In the genomic region with DNA sequence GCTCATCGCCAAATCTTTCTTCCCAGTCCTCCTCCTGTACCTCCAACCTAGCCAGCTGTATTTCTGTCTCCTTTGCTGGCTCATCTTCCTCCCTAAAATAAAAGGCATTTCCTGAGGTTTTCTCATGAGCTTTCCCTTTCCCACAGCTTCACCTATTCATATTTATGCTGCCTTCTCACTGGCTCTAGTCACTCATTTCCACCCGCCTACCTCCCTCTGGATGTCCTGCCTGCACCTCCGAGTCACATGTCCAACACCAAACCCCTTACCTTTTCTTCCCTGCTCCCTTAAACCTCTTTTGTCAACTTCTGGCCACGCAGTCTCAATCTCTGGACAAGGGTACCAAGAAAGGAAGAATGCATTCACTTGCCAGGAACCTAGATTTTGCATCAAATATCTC, we compare ENCODE assay signal across 2 cellular contexts.
TF ChIP-seq lines count a peak whose summit lies in the region.

No MANE protein-coding gene starts in this region.

TF ChIP-seq in SK-N-SH, 30 proteins besides CTCF, POLR2A, EP300 and RAD21:
- TF ChIP-seq NRF1 (IDR thresholded peaks at IDR 0.05; ENCODE audit: low read depth, low read length), result no peak
- no peak for TF ChIP-seq RXRA (IDR thresholded peaks at IDR 0.05; ENCODE audit: borderline replicate concordance, low read depth)
- TF ChIP-seq RCOR1 (IDR thresholded peaks at IDR 0.05; ENCODE audit: low read length), result no peak
- TF ChIP-seq YY1 (IDR thresholded peaks at IDR 0.05; ENCODE audit: low read depth), result no peak
- no peak for TF ChIP-seq TEAD4 (IDR thresholded peaks at IDR 0.05; ENCODE audit: borderline replicate concordance, insufficient read depth)
- TF ChIP-seq SIN3A (IDR thresholded peaks at IDR 0.05; ENCODE audit: borderline replicate concordance, low read depth, low read length), result no peak
- no peak for TF ChIP-seq GABPA (IDR thresholded peaks at IDR 0.05; ENCODE audit: low read depth)
- TF ChIP-seq TCF12 (IDR thresholded peaks at IDR 0.05), result no peak

TF ChIP-seq in SK-N-SH treated with all-trans-retinoic acid at 6 μM for 48 hours, 23 proteins besides CTCF, POLR2A, EP300 and RAD21:
- TF ChIP-seq ZC3H10 (CRISPR knock-in tag; IDR thresholded peaks at IDR 0.05), result no peak
- TF ChIP-seq, protein P1, sequence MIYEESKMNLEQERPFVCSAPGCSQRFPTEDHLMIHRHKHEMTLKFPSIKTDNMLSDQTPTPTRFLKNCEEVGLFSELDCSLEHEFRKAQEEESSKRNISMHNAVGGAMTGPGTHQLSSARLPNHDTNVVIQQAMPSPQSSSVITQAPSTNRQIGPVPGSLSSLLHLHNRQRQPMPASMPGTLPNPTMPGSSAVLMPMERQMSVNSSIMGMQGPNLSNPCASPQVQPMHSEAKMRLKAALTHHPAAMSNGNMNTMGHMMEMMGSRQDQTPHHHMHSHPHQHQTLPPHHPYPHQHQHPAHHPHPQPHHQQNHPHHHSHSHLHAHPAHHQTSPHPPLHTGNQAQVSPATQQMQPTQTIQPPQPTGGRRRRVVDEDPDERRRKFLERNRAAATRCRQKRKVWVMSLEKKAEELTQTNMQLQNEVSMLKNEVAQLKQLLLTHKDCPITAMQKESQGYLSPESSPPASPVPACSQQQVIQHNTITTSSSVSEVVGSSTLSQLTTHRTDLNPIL (CRISPR knock-in tag; IDR thresholded peaks at IDR 0.05; ENCODE audit: low read depth), result no peak
- no peak for TF ChIP-seq PPARA (CRISPR knock-in tag; IDR thresholded peaks at IDR 0.05; ENCODE audit: borderline replicate concordance)
- TF ChIP-seq ZFP30 (CRISPR knock-in tag; IDR thresholded peaks at IDR 0.05), result no peak
- no peak for TF ChIP-seq GLIS3 (CRISPR knock-in tag; IDR thresholded peaks at IDR 0.05)
- TF ChIP-seq, protein P2, sequence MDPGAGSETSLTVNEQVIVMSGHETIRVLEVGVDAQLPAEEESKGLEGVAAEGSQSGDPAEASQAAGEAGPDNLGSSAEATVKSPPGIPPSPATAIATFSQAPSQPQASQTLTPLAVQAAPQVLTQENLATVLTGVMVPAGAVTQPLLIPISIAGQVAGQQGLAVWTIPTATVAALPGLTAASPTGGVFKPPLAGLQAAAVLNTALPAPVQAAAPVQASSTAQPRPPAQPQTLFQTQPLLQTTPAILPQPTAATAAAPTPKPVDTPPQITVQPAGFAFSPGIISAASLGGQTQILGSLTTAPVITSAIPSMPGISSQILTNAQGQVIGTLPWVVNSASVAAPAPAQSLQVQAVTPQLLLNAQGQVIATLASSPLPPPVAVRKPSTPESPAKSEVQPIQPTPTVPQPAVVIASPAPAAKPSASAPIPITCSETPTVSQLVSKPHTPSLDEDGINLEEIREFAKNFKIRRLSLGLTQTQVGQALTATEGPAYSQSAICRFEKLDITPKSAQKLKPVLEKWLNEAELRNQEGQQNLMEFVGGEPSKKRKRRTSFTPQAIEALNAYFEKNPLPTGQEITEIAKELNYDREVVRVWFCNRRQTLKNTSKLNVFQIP (CRISPR knock-in tag; IDR thresholded peaks at IDR 0.05; ENCODE audit: borderline replicate concordance, low read depth), result no peak
- TF ChIP-seq ZNF565 (CRISPR knock-in tag; conservative IDR thresholded peaks at IDR 0.05; ENCODE audit: low read depth), result no peak
- no peak for TF ChIP-seq ESRRG (CRISPR knock-in tag; IDR thresholded peaks at IDR 0.05)
- TF ChIP-seq ARNTL (CRISPR knock-in tag; IDR thresholded peaks at IDR 0.05; ENCODE audit: borderline replicate concordance, low read depth), result no peak
- TF ChIP-seq, protein P3, sequence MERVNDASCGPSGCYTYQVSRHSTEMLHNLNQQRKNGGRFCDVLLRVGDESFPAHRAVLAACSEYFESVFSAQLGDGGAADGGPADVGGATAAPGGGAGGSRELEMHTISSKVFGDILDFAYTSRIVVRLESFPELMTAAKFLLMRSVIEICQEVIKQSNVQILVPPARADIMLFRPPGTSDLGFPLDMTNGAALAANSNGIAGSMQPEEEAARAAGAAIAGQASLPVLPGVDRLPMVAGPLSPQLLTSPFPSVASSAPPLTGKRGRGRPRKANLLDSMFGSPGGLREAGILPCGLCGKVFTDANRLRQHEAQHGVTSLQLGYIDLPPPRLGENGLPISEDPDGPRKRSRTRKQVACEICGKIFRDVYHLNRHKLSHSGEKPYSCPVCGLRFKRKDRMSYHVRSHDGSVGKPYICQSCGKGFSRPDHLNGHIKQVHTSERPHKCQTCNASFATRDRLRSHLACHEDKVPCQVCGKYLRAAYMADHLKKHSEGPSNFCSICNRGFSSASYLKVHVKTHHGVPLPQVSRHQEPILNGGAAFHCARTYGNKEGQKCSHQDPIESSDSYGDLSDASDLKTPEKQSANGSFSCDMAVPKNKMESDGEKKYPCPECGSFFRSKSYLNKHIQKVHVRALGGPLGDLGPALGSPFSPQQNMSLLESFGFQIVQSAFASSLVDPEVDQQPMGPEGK (CRISPR knock-in tag; IDR thresholded peaks at IDR 0.05; ENCODE audit: borderline replicate concordance), result no peak
- TF ChIP-seq SNAI2 (CRISPR knock-in tag; IDR thresholded peaks at IDR 0.05), result no peak
- no peak for TF ChIP-seq ISL1 (CRISPR knock-in tag; IDR thresholded peaks at IDR 0.05)
- TF ChIP-seq ZFP3 (CRISPR knock-in tag; IDR thresholded peaks at IDR 0.05), result no peak
- no peak for TF ChIP-seq BACH2 (CRISPR knock-in tag; IDR thresholded peaks at IDR 0.05; ENCODE audit: borderline replicate concordance)
- TF ChIP-seq, protein P4, sequence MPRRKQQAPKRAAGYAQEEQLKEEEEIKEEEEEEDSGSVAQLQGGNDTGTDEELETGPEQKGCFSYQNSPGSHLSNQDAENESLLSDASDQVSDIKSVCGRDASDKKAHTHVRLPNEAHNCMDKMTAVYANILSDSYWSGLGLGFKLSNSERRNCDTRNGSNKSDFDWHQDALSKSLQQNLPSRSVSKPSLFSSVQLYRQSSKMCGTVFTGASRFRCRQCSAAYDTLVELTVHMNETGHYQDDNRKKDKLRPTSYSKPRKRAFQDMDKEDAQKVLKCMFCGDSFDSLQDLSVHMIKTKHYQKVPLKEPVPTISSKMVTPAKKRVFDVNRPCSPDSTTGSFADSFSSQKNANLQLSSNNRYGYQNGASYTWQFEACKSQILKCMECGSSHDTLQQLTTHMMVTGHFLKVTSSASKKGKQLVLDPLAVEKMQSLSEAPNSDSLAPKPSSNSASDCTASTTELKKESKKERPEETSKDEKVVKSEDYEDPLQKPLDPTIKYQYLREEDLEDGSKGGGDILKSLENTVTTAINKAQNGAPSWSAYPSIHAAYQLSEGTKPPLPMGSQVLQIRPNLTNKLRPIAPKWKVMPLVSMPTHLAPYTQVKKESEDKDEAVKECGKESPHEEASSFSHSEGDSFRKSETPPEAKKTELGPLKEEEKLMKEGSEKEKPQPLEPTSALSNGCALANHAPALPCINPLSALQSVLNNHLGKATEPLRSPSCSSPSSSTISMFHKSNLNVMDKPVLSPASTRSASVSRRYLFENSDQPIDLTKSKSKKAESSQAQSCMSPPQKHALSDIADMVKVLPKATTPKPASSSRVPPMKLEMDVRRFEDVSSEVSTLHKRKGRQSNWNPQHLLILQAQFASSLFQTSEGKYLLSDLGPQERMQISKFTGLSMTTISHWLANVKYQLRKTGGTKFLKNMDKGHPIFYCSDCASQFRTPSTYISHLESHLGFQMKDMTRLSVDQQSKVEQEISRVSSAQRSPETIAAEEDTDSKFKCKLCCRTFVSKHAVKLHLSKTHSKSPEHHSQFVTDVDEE (CRISPR knock-in tag; IDR thresholded peaks at IDR 0.05), result no peak
- no peak for TF ChIP-seq ZNF70 (CRISPR knock-in tag; IDR thresholded peaks at IDR 0.05)
- no peak for TF ChIP-seq OSR1 (CRISPR knock-in tag; IDR thresholded peaks at IDR 0.05)
- TF ChIP-seq CSDC2 (CRISPR knock-in tag; IDR thresholded peaks at IDR 0.05), result no peak
TF ChIP-seq in SK-N-SH treated with all-trans-retinoic acid at 6 μM for 48 hours: peak in this region for 0.
